10 cellular contexts compared by ENCODE assay signal in the genomic region with DNA sequence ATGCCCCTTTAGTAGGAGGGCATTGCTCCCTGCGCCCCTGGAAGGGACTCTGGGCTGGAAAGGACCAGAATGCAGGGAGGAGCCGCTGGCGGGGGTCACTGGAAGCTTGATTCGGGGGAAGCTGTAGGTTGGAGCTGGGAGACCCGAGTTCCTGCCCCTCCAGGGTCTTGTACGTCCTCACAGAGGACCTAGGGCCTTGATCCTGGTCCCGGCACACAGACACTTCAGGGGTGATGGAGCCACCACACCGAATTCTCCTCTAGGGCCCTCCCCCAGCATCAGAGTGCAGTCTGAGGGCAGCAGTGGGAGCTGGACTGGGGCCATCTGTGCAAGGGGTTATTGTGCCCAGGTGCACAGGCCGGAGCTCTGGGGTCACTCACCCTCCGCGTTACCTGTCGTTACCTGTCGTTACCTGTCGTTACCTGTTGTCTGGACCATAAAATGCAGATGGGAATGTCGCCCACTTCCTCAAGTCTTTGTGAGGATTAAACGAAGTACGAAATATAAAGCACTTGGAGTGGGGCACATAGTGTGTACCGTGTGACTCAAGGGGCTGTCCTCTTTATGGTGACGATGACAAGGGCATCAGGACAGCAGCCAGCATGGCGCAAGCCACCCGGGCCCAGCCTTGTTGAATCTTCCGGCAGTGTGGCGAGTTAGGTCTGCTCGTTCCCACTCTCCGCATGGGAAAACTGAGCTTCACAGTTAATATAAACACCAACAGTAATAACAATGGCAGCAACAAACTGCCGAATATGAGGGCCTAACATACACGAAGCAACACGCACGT. TPM values are rescaled to one million over a fixed set of nuclear protein-coding genes. Genes with fewer than 3 reads are reported as not detected.
DNase-seq lines count a peak whose midpoint lies in the region; ATAC-seq and TF ChIP-seq lines count a peak whose summit lies in the region.
"Had no signal": no experiment of that assay in that cellular context is flagged by ENCODE, and none has a peak within 500 bp of the region (broad histone marks: within the 10 kb centered on the region; RNA-seq: fewer than 3 reads in every experiment).

No MANE protein-coding gene starts in this region.

- H3K9me3 ChIP-seq in left ventricle myocardium inferior (replicated peaks) = no peaks in the 10 kb centered on the region
- H3K9me3 ChIP-seq in vagina = no peaks in the 10 kb centered on the region

- peaks cover 67% of the 10 kb centered on the region for H3K4me1 Mint-ChIP-seq in nephron progenitor cell

- H3K36me3 Mint-ChIP-seq in nephron progenitor cell (ENCODE audit: low read depth) = no peaks in the 10 kb centered on the region

- peaks cover 9% of the 10 kb centered on the region for H3K27me3 Mint-ChIP-seq in nephron progenitor cell (ENCODE audit: low read depth, poor library complexity)

- H3K4me3 Mint-ChIP-seq in nephron progenitor cell = no peak overlapping the region
- H3K4me3 Mint-ChIP-seq: activated T-cell treated with anti-CD3 and anti-CD28 coated beads, Interleukin-2, amount 50 U/mL, for 72 hours had no signal

- TF ChIP-seq POLR2A in vagina (IDR thresholded peaks at IDR 0.05) = no peak

- no peaks in the 10 kb centered on the region for H3K36me3 ChIP-seq in left ventricle myocardium inferior
- no peaks in the 10 kb centered on the region for H3K36me3 ChIP-seq in vagina

- H3K27ac Mint-ChIP-seq in nephron progenitor cell = peak overlapping the region; percentile 57

- H3K27ac ChIP-seq in left ventricle myocardium inferior (replicated peaks) = peak overlapping the region; percentile 60
- peak overlapping the region; percentile 95 for H3K27ac ChIP-seq in epithelial cell of prostate
- H3K27ac ChIP-seq in vagina = peak overlapping the region; percentile 95

- DNase-seq in left ventricle myocardium inferior (no peak), cardiac septum (ENCODE audit: low spot score) (no peak), epithelial cell of prostate (ENCODE audit: low read depth, low spot score) (no peak), nephron progenitor cell (no peak), vagina (ENCODE audit: extremely low spot score in 2 of 2) (no peak), NCI-H524 (lab: John Stamatoyannopoulos, UW) (no peak), NCI-H446 (lab: John Stamatoyannopoulos, UW) (no peak)
- DNase-seq: NCI-H1694 had no signal

- H3K9me3 Mint-ChIP-seq in nephron progenitor cell = no peaks in the 10 kb centered on the region
- H3K9me3 Mint-ChIP-seq: activated T-cell treated with anti-CD3 and anti-CD28 coated beads, Interleukin-2, amount 50 U/mL, for 72 hours had no signal

- no peak for ATAC-seq in GM21526 (IDR thresholded peaks at IDR 0.05; ENCODE audit: low FRiP score, unreplicated experiment)

- H3K27me3 ChIP-seq in left ventricle myocardium inferior (ENCODE audit: low read depth) (no peaks in the 10 kb centered on the region), vagina (no peaks in the 10 kb centered on the region)

- intact Hi-C loops in left ventricle myocardium inferior (cut with micrococcal nuclease) (no loop called here), cardiac septum (cut with DNase I) (loop anchor here (1.0 to 5.0 kb wide), 2 partner anchors 46 to 119 kb away; no protein-coding TSS in a partner anchor), vagina (cut with DNase I) (no loop called here)

- H3K4me3 ChIP-seq in left ventricle myocardium inferior = no peak overlapping the region
- H3K4me3 ChIP-seq in vagina = no peak overlapping the region

- H3K4me1 ChIP-seq in left ventricle myocardium inferior (peaks cover 85% of the 10 kb centered on the region), vagina (peaks cover 93% of the 10 kb centered on the region)

- TF ChIP-seq CTCF in left ventricle myocardium inferior (IDR thresholded peaks at IDR 0.05; ENCODE audit: borderline replicate concordance) (no peak), nephron progenitor cell (IDR thresholded peaks at IDR 0.05) (no peak), vagina (IDR thresholded peaks at IDR 0.05) (no peak)

RNA-seq across cellular contexts. Expression of a gene that starts 48.6 kb away (rescaled TPM):
- 11.2 TPM for total RNA-seq in left ventricle myocardium inferior
- total RNA-seq in cardiac septum = 19.8 TPM
- 66.3 TPM for total RNA-seq in vagina
